In the genomic region with DNA sequence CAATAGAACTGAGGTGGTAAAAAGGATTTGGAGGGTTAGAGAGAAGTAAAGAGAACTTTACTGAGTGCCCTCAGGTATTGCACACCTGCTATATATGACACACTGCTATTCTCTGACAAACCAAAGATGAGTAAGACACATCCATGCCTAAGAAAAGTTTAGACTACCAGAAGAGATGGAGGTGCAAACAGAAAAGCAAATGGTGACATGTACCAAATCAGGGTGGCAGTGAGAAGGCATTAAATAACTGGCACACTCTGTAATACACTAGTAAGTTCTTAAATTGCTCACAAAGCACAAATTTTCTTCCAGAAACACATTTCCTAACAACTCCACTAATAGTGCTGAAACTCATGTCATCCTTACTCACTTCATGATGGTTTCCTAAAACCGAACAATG, we compare ENCODE assay signal across 22 cellular contexts.
"Had no signal": no experiment of that assay in that cellular context is flagged by ENCODE, and none has a peak within 500 bp of the region (broad histone marks: within the 10 kb centered on the region; RNA-seq: fewer than 3 reads in every experiment).

No MANE protein-coding gene starts in this region.

- H3K9me3 Mint-ChIP-seq: dendritic cell treated with granulocyte-macrophage colony-stimulating factor and Interleukin-4, amounts not matched to agents 40 ng/mL and 50 ng/mL, for 4 days; naive thymus-derived CD8-positive, alpha-beta T cell; nephron progenitor cell; stimulated activated memory B cell treated with anti-CD40 and anti-IgM and Interleukin-4, amounts not matched to agents 10 μg/mL and 1 μg/mL and 100 μg/mL, for 72 hours had no signal

- H3K27me3 Mint-ChIP-seq: dendritic cell treated with granulocyte-macrophage colony-stimulating factor and Interleukin-4, amounts not matched to agents 40 ng/mL and 50 ng/mL, for 4 days; naive thymus-derived CD8-positive, alpha-beta T cell; stimulated activated memory B cell treated with anti-CD40 and anti-IgM and Interleukin-4, amounts not matched to agents 10 μg/mL and 1 μg/mL and 100 μg/mL, for 72 hours had no signal

- H3K4me2 ChIP-seq: smooth muscle cell had no signal

- H3K4me1 Mint-ChIP-seq: stimulated activated memory B cell treated with anti-CD40 and anti-IgM and Interleukin-4, amounts not matched to agents 10 μg/mL and 1 μg/mL and 100 μg/mL, for 72 hours had no signal

- H3K27ac Mint-ChIP-seq: dendritic cell treated with granulocyte-macrophage colony-stimulating factor and Interleukin-4, amounts not matched to agents 40 ng/mL and 50 ng/mL, for 4 days; nephron progenitor cell; stimulated activated memory B cell treated with anti-CD40 and anti-IgM and Interleukin-4, amounts not matched to agents 10 μg/mL and 1 μg/mL and 100 μg/mL, for 72 hours had no signal

- H3K27me3 ChIP-seq: colonic mucosa, esophagus muscularis mucosa, right atrium auricular region, tibial nerve, upper lobe of left lung had no signal

- H3K36me3 Mint-ChIP-seq: stimulated activated memory B cell treated with anti-CD40 and anti-IgM and Interleukin-4, amounts not matched to agents 10 μg/mL and 1 μg/mL and 100 μg/mL, for 72 hours had no signal

- H3K27ac ChIP-seq: colonic mucosa, esophagus muscularis mucosa, lower lobe of right lung, prostate gland, right atrium auricular region, thoracic aorta, tibial nerve, upper lobe of left lung had no signal

- ATAC-seq: left ventricle myocardium superior; lower lobe of right lung; naive thymus-derived CD8-positive, alpha-beta T cell; sciatic nerve; stimulated activated memory B cell treated with anti-CD40 and anti-IgM and Interleukin-4, amounts not matched to agents 10 μg/mL and 1 μg/mL and 100 μg/mL, for 72 hours; stimulated activated naive CD8-positive, alpha-beta T cell treated with anti-CD3 and anti-CD28 coated beads, Interleukin-15, Interleukin-2, amounts not matched to agents 100 U/mL and 50 U/mL, for 24 hours had no signal

- H3K9me3 ChIP-seq: colonic mucosa, esophagus muscularis mucosa, lower lobe of right lung, prostate gland, right atrium auricular region, thoracic aorta, tibial nerve, upper lobe of left lung had no signal

- H3K4me1 ChIP-seq: colonic mucosa, esophagus muscularis mucosa, lower lobe of right lung, prostate gland, right atrium auricular region, tibial nerve, upper lobe of left lung had no signal

- H3K4me3 Mint-ChIP-seq: dendritic cell treated with granulocyte-macrophage colony-stimulating factor and Interleukin-4, amounts not matched to agents 40 ng/mL and 50 ng/mL, for 4 days; naive thymus-derived CD8-positive, alpha-beta T cell; nephron progenitor cell; stimulated activated memory B cell treated with anti-CD40 and anti-IgM and Interleukin-4, amounts not matched to agents 10 μg/mL and 1 μg/mL and 100 μg/mL, for 72 hours had no signal

- DNase-seq: colonic mucosa; effector CD8-positive, alpha-beta T cell; head of caudate nucleus; left ventricle myocardium superior; lower lobe of right lung; naive thymus-derived CD8-positive, alpha-beta T cell; nephron progenitor cell; nucleus accumbens; stimulated activated CD4-positive, alpha-beta T cell treated with anti-CD3 and anti-CD28 coated beads, Interleukin-12 subunit alpha, Interleukin-12 subunit beta, amount 100 ng/mL, for 4 hours; stimulated activated CD4-positive, alpha-beta T cell treated with anti-CD3 and anti-CD28 coated beads, Interleukin-2, amount 100 ng/mL, for 24 hours; stimulated activated CD4-positive, alpha-beta T cell treated with anti-CD3 and anti-CD28 coated beads, Interleukin-4, amount 100 ng/mL, for 24 hours; stimulated activated naive CD8-positive, alpha-beta T cell treated with anti-CD3 and anti-CD28 coated beads, Interleukin-15, Interleukin-2, amounts not matched to agents 100 U/mL and 50 U/mL, for 24 hours; upper lobe of left lung had no signal

- H3K4me3 ChIP-seq: colonic mucosa, esophagus muscularis mucosa, lower lobe of right lung, prostate gland, right atrium auricular region, smooth muscle cell, thoracic aorta, tibial nerve, upper lobe of left lung had no signal
